Comparison of ENCODE assay signal across 20 cellular contexts in genomic region chr5:132907161-132907560, GRCh38. TPM values are rescaled to one million over a fixed set of nuclear protein-coding genes. Genes with fewer than 3 reads are reported as not detected.
DNase-seq lines count a peak whose midpoint lies in the region; ATAC-seq and TF ChIP-seq lines count a peak whose summit lies in the region.
"Had no signal": no experiment of that assay in that cellular context is flagged by ENCODE, and none has a peak within 500 bp of the region (broad histone marks: within the 10 kb centered on the region; RNA-seq: fewer than 3 reads in every experiment).

No MANE protein-coding gene starts in this region.

- TF ChIP-seq POLR2A in gastrocnemius medialis (IDR thresholded peaks at IDR 0.05) (no peak), esophagus squamous epithelium (IDR thresholded peaks at IDR 0.05) (no peak)

- TF ChIP-seq CTCF in MCF 10A (IDR thresholded peaks at IDR 0.05; ENCODE audit: unreplicated experiment) = no peak
- no peak for TF ChIP-seq CTCF in mammary epithelial cell (conservative IDR thresholded peaks at IDR 0.05 in 1 of 2, IDR thresholded peaks at IDR 0.05 in 1 of 2; ENCODE audit: extremely low read depth in 1 of 2, insufficient read depth in 1 of 2, low read depth in 1 of 2, low read length in 2 of 2)
- TF ChIP-seq CTCF in VCaP (conservative IDR thresholded peaks at IDR 0.05) = no peak
- TF ChIP-seq CTCF in hepatocyte (IDR thresholded peaks at IDR 0.05; ENCODE audit: poor library complexity) = no peak
- TF ChIP-seq CTCF in gastrocnemius medialis (IDR thresholded peaks at IDR 0.05 in 4 of 5, conservative IDR thresholded peaks at IDR 0.05 in 1 of 5) = no peak
- no peak for TF ChIP-seq CTCF in esophagus squamous epithelium (IDR thresholded peaks at IDR 0.05)
- no peak for TF ChIP-seq CTCF in tibial artery (IDR thresholded peaks at IDR 0.05)

- DNase-seq in MCF 10A (ENCODE audit: unreplicated experiment) (no peak), mammary epithelial cell (no peak), hepatocyte (ENCODE audit: low spot score) (no peak), gastrocnemius medialis (no peak), esophagus squamous epithelium (lab: John Stamatoyannopoulos, UW) (no peak), tibial artery (no peak)
- DNase-seq: CD8-positive, alpha-beta memory T cell; GM23248; MG63; NCI-H1092 treated with DMSO at 0.1 percent for 48 hours; NCI-H187 treated with DMSO at 0.1 percent for 48 hours; NCI-H774 had no signal

- POLR2A ChIA-PET in MCF 10A (lab: Yijun Ruan, JAX) = interaction anchor here (0.5 to 2.7 kb wide), 13 partner anchors 8 to 1426 kb away, joined by 3 to 12 read pairs (median 5); partner anchors contain the start of genes AFF4, GDF9, HSPA4 and UQCRQ

- H3K36me3 Mint-ChIP-seq in MCF 10A (ENCODE audit: insufficient read depth, unreplicated experiment) = peaks cover 71% of the 10 kb centered on the region

- no peak overlapping the region for H3K4me3 ChIP-seq in mammary epithelial cell (replicated peaks in 1 of 3; ENCODE audit: insufficient read depth in 1 of 3, low read depth in 2 of 3, low read length in 3 of 3)
- H3K4me3 ChIP-seq in hepatocyte = no peak overlapping the region
- no peak overlapping the region for H3K4me3 ChIP-seq in gastrocnemius medialis
- H3K4me3 ChIP-seq in esophagus squamous epithelium = no peak overlapping the region
- H3K4me3 ChIP-seq in tibial artery = no peak overlapping the region
- H3K4me3 ChIP-seq: A549; BLaER1 treated with 17β-estradiol and CSF1 and Interleukin-3, amounts not matched to agents 10 nM and 100 nM; GM23248; MG63 had no signal

- peaks cover 22% of the 10 kb centered on the region for H3K4me1 Mint-ChIP-seq in MCF 10A (ENCODE audit: insufficient read depth, unreplicated experiment)

- H3K27ac Mint-ChIP-seq in MCF 10A (ENCODE audit: low read depth, unreplicated experiment) = peak overlapping the region; percentile 7

- H3K4me2 ChIP-seq in mammary epithelial cell (ENCODE audit: insufficient read depth, low read depth, low read length) (no peak overlapping the region), hepatocyte (no peak overlapping the region)
- H3K4me2 ChIP-seq: A549; BLaER1 treated with 17β-estradiol and CSF1 and Interleukin-3, amounts not matched to agents 10 nM and 100 nM; KMS-11 had no signal

- ATAC-seq in gastrocnemius medialis = no peak
- no peak for ATAC-seq in HG03280 (IDR thresholded peaks at IDR 0.05; ENCODE audit: unreplicated experiment)
- ATAC-seq: HCT116, Panc1, Right ventricle myocardium inferior had no signal

- no TSS peak for BruUV-seq in MCF 10A (replicated peaks; lab: Mats Ljungman, UMichigan)
- BruUV-seq in mammary epithelial cell (replicated peaks; lab: Mats Ljungman, UMichigan) = no TSS peak

- intact Hi-C loops in MCF 10A (cut with micrococcal nuclease) = no loop called here
- intact Hi-C loops in mammary epithelial cell (cut with micrococcal nuclease) = no loop called here
- intact Hi-C loops in gastrocnemius medialis (cut with DNase I; ENCODE audit: low total_unique reads) = loop anchor here (5.0 kb wide), 1 partner anchor 55 kb away; the partner anchor contains the start of gene AFF4
- intact Hi-C loops in esophagus squamous epithelium (cut with DNase I) = no loop called here
- intact Hi-C loops in tibial artery (cut with DNase I; ENCODE audit: low total_unique reads) = no loop called here

- WGBS in mammary epithelial cell (ENCODE audit: low coverage, missing lambda C conversion rate) = 100% methylated on average over 2 of the region's 2 CpGs
- WGBS in hepatocyte (ENCODE audit: low lambda C conversion rate, missing lambda C conversion rate) = 94% methylated on average over 2 of the region's 2 CpGs
- WGBS in esophagus squamous epithelium, 2 donors = 89 to 100% methylated on average over 2 of the region's 2 CpGs

- H3K36me3 ChIP-seq in mammary epithelial cell (ENCODE audit: insufficient read depth, low read length) = peaks cover 7% of the 10 kb centered on the region
- no peaks in the 10 kb centered on the region for H3K36me3 ChIP-seq in hepatocyte (replicated peaks; ENCODE audit: insufficient read depth, low read depth)
- peaks cover 0 to 25% of the 10 kb centered on the region in 2 donors for H3K36me3 ChIP-seq in gastrocnemius medialis
- peaks cover 0 to 71% (median 11%) of the 10 kb centered on the region in 3 donors for H3K36me3 ChIP-seq in esophagus squamous epithelium
- peaks cover 9 to 21% (median 13%) of the 10 kb centered on the region in 3 donors for H3K36me3 ChIP-seq in tibial artery

- H3K9ac ChIP-seq in mammary epithelial cell (ENCODE audit: insufficient read depth, low read length) = no peak overlapping the region
- H3K9ac ChIP-seq: BLaER1 treated with 17β-estradiol and CSF1 and Interleukin-3, amounts not matched to agents 10 nM and 100 nM; GM23248; KMS-11 had no signal

- peaks cover 2% of the 10 kb centered on the region for H3K4me1 ChIP-seq in mammary epithelial cell (ENCODE audit: insufficient read depth, low read length)
- H3K4me1 ChIP-seq in hepatocyte (ENCODE audit: insufficient read depth) = no peaks in the 10 kb centered on the region
- peaks cover 14 to 27% of the 10 kb centered on the region in 2 donors for H3K4me1 ChIP-seq in gastrocnemius medialis
- H3K4me1 ChIP-seq in esophagus squamous epithelium = no peaks in the 10 kb centered on the region
- peaks cover 0 to 5% (median 0%) of the 10 kb centered on the region in 4 donors for H3K4me1 ChIP-seq in tibial artery
- H3K4me1 ChIP-seq: A549 had no signal

- H3K4me3 Mint-ChIP-seq in MCF 10A (ENCODE audit: unreplicated experiment) = no peak overlapping the region
- H3K4me3 Mint-ChIP-seq: CD8-positive, alpha-beta memory T cell had no signal

- in situ Hi-C loops in mammary epithelial cell (cut with MboI; ENCODE audit: low sequenced_read_pairs in 2 of 2) (no loop called here), gastrocnemius medialis (cut with MboI; ENCODE audit: low sequenced_read_pairs in 4 of 4) (no loop called here)

- H3K9me3 Mint-ChIP-seq in MCF 10A (ENCODE audit: unreplicated experiment) = no peaks in the 10 kb centered on the region
- H3K9me3 Mint-ChIP-seq: CD8-positive, alpha-beta memory T cell had no signal

- H3K9me2 ChIP-seq in hepatocyte (replicated peaks; ENCODE audit: insufficient read depth) = no peaks in the 10 kb centered on the region

- H3K9me3 ChIP-seq in mammary epithelial cell (replicated peaks; ENCODE audit: insufficient read depth, low read length) = no peaks in the 10 kb centered on the region
- no peaks in the 10 kb centered on the region for H3K9me3 ChIP-seq in hepatocyte (ENCODE audit: low read depth)
- no peaks in the 10 kb centered on the region for H3K9me3 ChIP-seq in gastrocnemius medialis
- no peaks in the 10 kb centered on the region for H3K9me3 ChIP-seq in esophagus squamous epithelium
- H3K9me3 ChIP-seq in tibial artery = no peaks in the 10 kb centered on the region
- H3K9me3 ChIP-seq: A549; BLaER1 treated with 17β-estradiol and CSF1 and Interleukin-3, amounts not matched to agents 10 nM and 100 nM; MG63 had no signal

- CTCF ChIA-PET in MCF 10A (lab: Yijun Ruan, JAX) (interaction anchor here (0.6 to 1.0 kb wide), 4 partner anchors 11 to 63 kb away, joined by 3 to 4 read pairs (median 3); no protein-coding TSS in a partner anchor), mammary epithelial cell (lab: Charles Lee; ENCODE audit: low non-redundant PET) (no interaction called here)

- no peaks in the 10 kb centered on the region for H3K27me3 Mint-ChIP-seq in MCF 10A (ENCODE audit: insufficient read depth, unreplicated experiment)
- H3K27me3 Mint-ChIP-seq: CD8-positive, alpha-beta memory T cell had no signal

- H3K27me3 ChIP-seq in mammary epithelial cell (ENCODE audit: insufficient read depth, low read length) (no peaks in the 10 kb centered on the region), hepatocyte (no peaks in the 10 kb centered on the region), gastrocnemius medialis (no peaks in the 10 kb centered on the region), esophagus squamous epithelium (no peaks in the 10 kb centered on the region), tibial artery (no peaks in the 10 kb centered on the region)
- H3K27me3 ChIP-seq: BLaER1 treated with 17β-estradiol and CSF1 and Interleukin-3, amounts not matched to agents 10 nM and 100 nM; MG63 had no signal

- no peak overlapping the region for H3K27ac ChIP-seq in mammary epithelial cell (ENCODE audit: insufficient read depth, low read depth, low read length)
- peak overlapping the region; percentile 66; the same call in 1 of the 2 replicates for H3K27ac ChIP-seq in VCaP
- H3K27ac ChIP-seq in hepatocyte = peak overlapping the region; percentile 30
- H3K27ac ChIP-seq in gastrocnemius medialis = peak overlapping the region; percentile 7 to 58 (median 56)
- no peak overlapping the region for H3K27ac ChIP-seq in esophagus squamous epithelium
- no peak overlapping the region for H3K27ac ChIP-seq in tibial artery
- H3K27ac ChIP-seq: A549, GM23248, KMS-11 had no signal

- H2AFZ ChIP-seq in mammary epithelial cell (ENCODE audit: low read depth, low read length) (no peak overlapping the region), hepatocyte (no peak overlapping the region)
- H2AFZ ChIP-seq: GM23248 had no signal

- no peaks in the 10 kb centered on the region for H4K20me1 ChIP-seq in mammary epithelial cell (ENCODE audit: insufficient read depth, low read length)
- peaks cover 30% of the 10 kb centered on the region for H4K20me1 ChIP-seq in hepatocyte (ENCODE audit: insufficient read depth, poor library complexity, severe bottlenecking)

- dilution Hi-C loops in mammary epithelial cell (cut with HindIII; ENCODE audit: low sequenced_read_pairs) = no loop called here

- peaks cover 53% of the 10 kb centered on the region for H3K79me2 ChIP-seq in mammary epithelial cell (ENCODE audit: insufficient read depth, low read length)
- H3K79me2 ChIP-seq in hepatocyte = peaks cover 84% of the 10 kb centered on the region

RNA-seq across cellular contexts. Expression of gene LEAP2, which starts 33.7 kb away (rescaled TPM):
- total RNA-seq in MCF 10A (2022) (2.9 and 3.2 TPM in 2 replicates), mammary epithelial cell (under 1 TPM; 0.17 to 0.80 TPM), hepatocyte (19.2 and 22.6 TPM in 2 replicates), gastrocnemius medialis (1 to 10 TPM in 2 of 4 donors, under 1 TPM in 2; 0.52 to 3.3 (median 0.88) TPM), esophagus squamous epithelium (1 to 10 TPM in 2 of 4 donors, under 1 TPM in 2; 0.29 to 2.3 (median 0.92) TPM)
- polyA plus RNA-seq in mammary epithelial cell (0.41 TPM), hepatocyte (30.5 and 36.3 TPM in 2 replicates)
- polyA minus RNA-seq in mammary epithelial cell = not detected
- total RNA-seq: GM23248 had no signal

RNA-seq across cellular contexts. Expression of gene UQCRQ, which starts 40.7 kb away (rescaled TPM):
- total RNA-seq in MCF 10A (2022) = 974 and 1,181 TPM in 2 replicates
- 100 to 1,000 TPM in 1 of 2 donors, 10 to 100 TPM in 1; 45.3 to 461 TPM for total RNA-seq in mammary epithelial cell
- 192 TPM for polyA plus RNA-seq in mammary epithelial cell
- 19.3 TPM for polyA minus RNA-seq in mammary epithelial cell
- total RNA-seq in hepatocyte = 146 and 174 TPM in 2 replicates
- 1,138 and 1,156 TPM in 2 replicates for polyA plus RNA-seq in hepatocyte
- total RNA-seq in gastrocnemius medialis = 100 to 1,000 TPM; 273 to 566 (median 326) TPM
- 100 to 1,000 TPM; 160 to 232 (median 193) TPM for total RNA-seq in esophagus squamous epithelium

RNA-seq across cellular contexts. Expression of gene GDF9, which starts 40.9 kb away (rescaled TPM):
- total RNA-seq in MCF 10A (2022) (0.51 and 0.79 TPM in 2 replicates), mammary epithelial cell (under 1 TPM; 0.50 to 0.66 TPM), hepatocyte (0.76 and 1.7 TPM in 2 replicates), gastrocnemius medialis (1 to 10 TPM in 1 of 4 donors, under 1 TPM in 2, not detected in 1; 0.13 to 2.5 (median 0.46) TPM), esophagus squamous epithelium (under 1 TPM in 2 of 4 donors, not detected in 2; 0.26 to 0.40 TPM)
- polyA plus RNA-seq in mammary epithelial cell (0.25 TPM), hepatocyte (2.2 and 4.1 TPM in 2 replicates)
- polyA minus RNA-seq in mammary epithelial cell = not detected
- polyA plus RNA-seq: CD8-positive, alpha-beta memory T cell; GM23248 had no signal

RNA-seq across cellular contexts. Expression of gene AFF4, which starts 56.3 kb away (rescaled TPM):
- total RNA-seq in MCF 10A (2022) (200 and 206 TPM in 2 replicates), mammary epithelial cell (100 to 1,000 TPM; 107 to 115 TPM), hepatocyte (78.9 and 92.9 TPM in 2 replicates), gastrocnemius medialis (100 to 1,000 TPM in 1 of 4 donors, 10 to 100 TPM in 3; 36.7 to 153 (median 67.5) TPM), esophagus squamous epithelium (10 to 100 TPM; 35.1 to 69.2 (median 64.0) TPM)
- polyA plus RNA-seq in mammary epithelial cell (46.4 TPM), hepatocyte (44.0 and 46.2 TPM in 2 replicates)
- 118 TPM for polyA minus RNA-seq in mammary epithelial cell

Comparison
In these comparisons a context has a peak if more than half of its experiments do, and no peak if none do; other contexts are left out.
1. H3K27ac ChIP-seq: peak in VCaP (single experiment), hepatocyte (single experiment) and gastrocnemius medialis (4 of 4); none in mammary epithelial cell (single experiment), esophagus squamous epithelium (0 of 4) and tibial artery (0 of 2).